ENCODE assay signal across 12 cellular contexts in the genomic region with DNA sequence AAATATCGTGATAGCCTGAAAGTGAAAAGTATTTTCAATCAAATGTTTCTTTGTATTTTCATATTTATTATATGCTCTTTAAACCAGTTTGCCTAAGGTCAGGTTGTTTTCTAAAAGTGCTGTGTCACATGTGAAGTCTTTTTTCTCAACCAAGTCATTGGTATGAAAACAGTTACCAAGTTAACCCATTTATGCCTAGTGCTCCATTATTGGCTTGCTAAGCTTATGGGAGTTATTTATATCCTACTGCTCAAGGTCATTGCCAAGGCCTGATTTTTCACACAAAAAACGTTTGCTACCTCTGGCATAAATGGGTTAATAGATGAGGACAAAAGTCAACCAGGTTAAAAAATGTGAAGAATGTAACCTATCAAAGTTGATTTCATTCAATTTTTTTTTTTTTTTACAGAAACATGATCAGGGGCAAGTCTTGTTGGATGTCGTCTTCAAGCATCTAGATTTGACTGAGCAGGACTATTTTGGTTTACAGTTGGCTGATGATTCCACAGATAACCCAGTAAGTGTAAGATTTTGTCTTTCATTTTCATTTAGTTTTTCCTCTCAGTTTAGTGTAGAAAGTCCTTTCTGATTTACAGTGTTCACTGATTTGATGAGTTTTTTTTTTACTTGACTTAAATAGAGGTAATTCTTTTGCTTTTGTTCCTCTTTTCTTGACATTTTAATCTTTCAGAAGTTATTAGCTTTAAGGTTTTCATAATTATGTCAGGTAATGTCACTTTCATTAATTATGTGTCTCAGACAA.
A peak's percentile ranks its signal among the peaks of the same experiment; 100 is the strongest.
DNase-seq lines count a peak whose midpoint lies in the region; ATAC-seq and TF ChIP-seq lines count a peak whose summit lies in the region.
"Had no signal": no experiment of that assay in that cellular context is flagged by ENCODE, and none has a peak within 500 bp of the region (broad histone marks: within the 10 kb centered on the region; RNA-seq: fewer than 3 reads in every experiment).

No MANE protein-coding gene starts in this region.

- peaks cover 40 to 58% of the 10 kb centered on the region in 2 donors for H3K4me1 Mint-ChIP-seq in natural killer cell treated with Interleukin-12 subunit alpha and Interleukin-12 subunit beta and Interleukin-15 and Interleukin-18, amount 100 ng/mL, for 72 hours (ENCODE audit: low read depth in 2 of 2)

- H3K4me1 ChIP-seq in right atrium auricular region, result peaks cover 0 to 21% of the 10 kb centered on the region in 2 donors

- no peak overlapping the region for H3K27ac ChIP-seq in right atrium auricular region
- H3K27ac ChIP-seq: 22Rv1, skin epidermis, tibial artery had no signal

- H3K9me3 Mint-ChIP-seq in natural killer cell treated with Interleukin-12 subunit alpha and Interleukin-12 subunit beta and Interleukin-15 and Interleukin-18, amount 100 ng/mL, for 72 hours, result no peaks in the 10 kb centered on the region

- H3K4me3 ChIP-seq in right atrium auricular region, result no peak overlapping the region
- H3K4me3 ChIP-seq: skin epidermis, tibial artery had no signal

- no peaks in the 10 kb centered on the region for H3K9me3 ChIP-seq in right atrium auricular region
- H3K9me3 ChIP-seq: tibial artery had no signal

- no peak for TF ChIP-seq CTCF in right atrium auricular region (IDR thresholded peaks at IDR 0.05)

- peak; percentile 28 for DNase-seq in NCI-H82 (lab: John Stamatoyannopoulos, UW)
- DNase-seq in NCI-H82 treated with DMSO at 0.1 percent for 48 hours (lab: John Stamatoyannopoulos, UW; ENCODE audit: unreplicated experiment), result no peak
- no peak for DNase-seq in natural killer cell treated with Interleukin-12 subunit alpha and Interleukin-12 subunit beta and Interleukin-15 and Interleukin-18, amount 100 ng/mL, for 72 hours (ENCODE audit: low spot score)
- no peak for DNase-seq in hepatic stellate cell (ENCODE audit: low spot score)
- DNase-seq in right atrium auricular region (ENCODE audit: low spot score), result no peak
- DNase-seq: tibial artery had no signal

- peak overlapping the region; percentile 58 for H3K4me3 Mint-ChIP-seq in natural killer cell treated with Interleukin-12 subunit alpha and Interleukin-12 subunit beta and Interleukin-15 and Interleukin-18, amount 100 ng/mL, for 72 hours

- no peaks in the 10 kb centered on the region for H3K36me3 Mint-ChIP-seq in natural killer cell treated with Interleukin-12 subunit alpha and Interleukin-12 subunit beta and Interleukin-15 and Interleukin-18, amount 100 ng/mL, for 72 hours

- ATAC-seq in GM21619 (IDR thresholded peaks at IDR 0.05; ENCODE audit: unreplicated experiment) (peak; percentile 82), HG03439 (IDR thresholded peaks at IDR 0.05; ENCODE audit: unreplicated experiment) (peak; percentile 75), HG02970 (IDR thresholded peaks at IDR 0.05; ENCODE audit: low FRiP score, unreplicated experiment) (no peak)
- ATAC-seq in natural killer cell treated with Interleukin-12 subunit alpha and Interleukin-12 subunit beta and Interleukin-15 and Interleukin-18, amount 100 ng/mL, for 72 hours, result peak in 1 of 2 donors; percentile 74
- ATAC-seq: left lobe of liver had no signal

- H3K27ac Mint-ChIP-seq in natural killer cell treated with Interleukin-12 subunit alpha and Interleukin-12 subunit beta and Interleukin-15 and Interleukin-18, amount 100 ng/mL, for 72 hours, result peak overlapping the region; percentile 67 to 72

- H3K27me3 Mint-ChIP-seq in natural killer cell treated with Interleukin-12 subunit alpha and Interleukin-12 subunit beta and Interleukin-15 and Interleukin-18, amount 100 ng/mL, for 72 hours, result no peaks in the 10 kb centered on the region

- no peaks in the 10 kb centered on the region for H3K36me3 ChIP-seq in right atrium auricular region
- H3K36me3 ChIP-seq: tibial artery had no signal

- H3K27me3 ChIP-seq in right atrium auricular region, result no peaks in the 10 kb centered on the region
- H3K27me3 ChIP-seq: tibial artery had no signal
